Comparison of ENCODE assay signal across 29 cellular contexts in genomic region chr13:85626603-85627002, GRCh38.
"Had no signal": no experiment of that assay in that cellular context is flagged by ENCODE, and none has a peak within 500 bp of the region (broad histone marks: within the 10 kb centered on the region; RNA-seq: fewer than 3 reads in every experiment).

No MANE protein-coding gene starts in this region.

- H3K4me1 ChIP-seq: stomach, suprapubic skin, testis, thyroid gland, tibial artery, tibial nerve, transverse colon, upper lobe of left lung, upper lobe of right lung, uterus, vagina had no signal

- FAIRE-seq: urothelium cell line had no signal

- H3K4me3 Mint-ChIP-seq: stimulated activated effector memory CD8-positive, alpha-beta T cell treated with anti-CD3 and anti-CD28 coated beads, Interleukin-12 subunit alpha, Interleukin-12 subunit beta, amount 100 ng/mL, for 72 hours; stimulated activated memory B cell treated with anti-CD40 and anti-IgM and Interleukin-4, amounts not matched to agents 10 μg/mL and 1 μg/mL and 100 μg/mL, for 72 hours; stimulated activated naive B cell treated with anti-CD40 and anti-IgM and Interleukin-4, amounts not matched to agents 10 μg/mL and 1 μg/mL and 100 μg/mL, for 72 hours; stimulated activated naive CD8-positive, alpha-beta T cell treated with anti-CD3 and anti-CD28 coated beads, Interleukin-15, amount 100 ng/mL, for 72 hours; stimulated activated naive CD8-positive, alpha-beta T cell treated with anti-CD3 and anti-CD28 coated beads, Interleukin-15, Interleukin-2, amounts not matched to agents 100 ng/mL and 50 ng/mL, for 24 hours; type B pancreatic cell had no signal

- H3K4me1 Mint-ChIP-seq: stimulated activated effector memory CD8-positive, alpha-beta T cell treated with anti-CD3 and anti-CD28 coated beads, Interleukin-12 subunit alpha, Interleukin-12 subunit beta, amount 100 ng/mL, for 72 hours; stimulated activated memory B cell treated with anti-CD40 and anti-IgM and Interleukin-4, amounts not matched to agents 10 μg/mL and 1 μg/mL and 100 μg/mL, for 72 hours; stimulated activated naive B cell treated with anti-CD40 and anti-IgM and Interleukin-4, amounts not matched to agents 10 μg/mL and 1 μg/mL and 100 μg/mL, for 72 hours; stimulated activated naive CD8-positive, alpha-beta T cell treated with anti-CD3 and anti-CD28 coated beads, Interleukin-15, amount 100 ng/mL, for 72 hours had no signal

- H3K27me3 Mint-ChIP-seq: stimulated activated memory B cell treated with anti-CD40 and anti-IgM and Interleukin-4, amounts not matched to agents 10 μg/mL and 1 μg/mL and 100 μg/mL, for 72 hours; stimulated activated naive B cell treated with anti-CD40 and anti-IgM and Interleukin-4, amounts not matched to agents 10 μg/mL and 1 μg/mL and 100 μg/mL, for 72 hours; stimulated activated naive CD8-positive, alpha-beta T cell treated with anti-CD3 and anti-CD28 coated beads, Interleukin-15, amount 100 ng/mL, for 72 hours; stimulated activated naive CD8-positive, alpha-beta T cell treated with anti-CD3 and anti-CD28 coated beads, Interleukin-15, Interleukin-2, amounts not matched to agents 100 ng/mL and 50 ng/mL, for 24 hours; type B pancreatic cell had no signal

- H3K9me3 ChIP-seq: stomach, suprapubic skin, testis, thoracic aorta, thyroid gland, tibial artery, tibial nerve, transverse colon, upper lobe of left lung, upper lobe of right lung, uterus, vagina had no signal

- H3K4me3 ChIP-seq: stomach, suprapubic skin, testis, thoracic aorta, thyroid gland, tibial artery, tibial nerve, transverse colon, upper lobe of left lung, upper lobe of right lung, uterus, vagina had no signal

- H3K36me3 ChIP-seq: stomach, suprapubic skin, thoracic aorta, thyroid gland, tibial artery, tibial nerve, transverse colon, upper lobe of left lung, upper lobe of right lung, vagina had no signal

- H3K9me3 Mint-ChIP-seq: stimulated activated memory B cell treated with anti-CD40 and anti-IgM and Interleukin-4, amounts not matched to agents 10 μg/mL and 1 μg/mL and 100 μg/mL, for 72 hours; stimulated activated naive B cell treated with anti-CD40 and anti-IgM and Interleukin-4, amounts not matched to agents 10 μg/mL and 1 μg/mL and 100 μg/mL, for 72 hours; stimulated activated naive CD8-positive, alpha-beta T cell treated with anti-CD3 and anti-CD28 coated beads, Interleukin-15, amount 100 ng/mL, for 72 hours; stimulated activated naive CD8-positive, alpha-beta T cell treated with anti-CD3 and anti-CD28 coated beads, Interleukin-15, Interleukin-2, amounts not matched to agents 100 ng/mL and 50 ng/mL, for 24 hours; type B pancreatic cell had no signal

- ATAC-seq: stimulated activated effector memory CD8-positive, alpha-beta T cell treated with anti-CD3 and anti-CD28 coated beads, Interleukin-12 subunit alpha, Interleukin-12 subunit beta, amount 100 ng/mL, for 72 hours; stimulated activated memory B cell treated with anti-CD40 and anti-IgM and Interleukin-4, amounts not matched to agents 10 μg/mL and 1 μg/mL and 100 μg/mL, for 72 hours; stimulated activated naive B cell treated with anti-CD40 and anti-IgM and Interleukin-4, amounts not matched to agents 10 μg/mL and 1 μg/mL and 100 μg/mL, for 72 hours; stimulated activated naive CD8-positive, alpha-beta T cell treated with anti-CD3 and anti-CD28 coated beads, Interleukin-15, amount 100 ng/mL, for 72 hours; stimulated activated naive CD8-positive, alpha-beta T cell treated with anti-CD3 and anti-CD28 coated beads, Interleukin-15, Interleukin-2, amounts not matched to agents 100 U/mL and 50 U/mL, for 24 hours; upper lobe of right lung had no signal

- DNase-seq: stimulated activated CD4-positive, alpha-beta T cell treated with anti-CD3 and anti-CD28 coated beads, Interleukin-2, amount 100 ng/mL, for 48 hours; stimulated activated CD4-positive, alpha-beta T cell treated with anti-CD3 and anti-CD28 coated beads, Interleukin-4, amount 100 ng/mL, for 1 hour; stimulated activated CD4-positive, alpha-beta T cell treated with anti-CD3 and anti-CD28 coated beads, Interleukin-4, amount 100 ng/mL, for 24 hours; stimulated activated CD4-positive, alpha-beta T cell treated with anti-CD3 and anti-CD28 coated beads, Interleukin-4, amount 100 ng/mL, for 4 hours; stimulated activated CD8-positive, alpha-beta memory T cell treated with anti-CD3 and anti-CD28 coated beads, Interleukin-4, amount 100 ng/mL, for 48 hours; stimulated activated naive B cell treated with anti-CD40 and anti-IgM and Interleukin-4, amounts not matched to agents 10 μg/mL and 1 μg/mL and 100 μg/mL, for 72 hours; stimulated activated naive CD4-positive, alpha-beta T cell; stimulated activated naive CD4-positive, alpha-beta T cell treated with Interleukin-2 at 50 U/mL for 16 hours; stimulated activated naive CD8-positive, alpha-beta T cell treated with anti-CD3 and anti-CD28 coated beads, Interleukin-15, amount 100 ng/mL, for 72 hours; stimulated activated naive CD8-positive, alpha-beta T cell treated with anti-CD3 and anti-CD28 coated beads, Interleukin-15, Interleukin-2, amounts not matched to agents 100 U/mL and 50 U/mL, for 24 hours; stomach; substantia nigra; testis; thyroid gland; tibial artery; transverse colon; trophoblast cell; upper lobe of left lung; upper lobe of right lung; uterus had no signal

- H3K36me3 Mint-ChIP-seq: stimulated activated effector memory CD8-positive, alpha-beta T cell treated with anti-CD3 and anti-CD28 coated beads, Interleukin-12 subunit alpha, Interleukin-12 subunit beta, amount 100 ng/mL, for 72 hours; stimulated activated memory B cell treated with anti-CD40 and anti-IgM and Interleukin-4, amounts not matched to agents 10 μg/mL and 1 μg/mL and 100 μg/mL, for 72 hours; stimulated activated naive B cell treated with anti-CD40 and anti-IgM and Interleukin-4, amounts not matched to agents 10 μg/mL and 1 μg/mL and 100 μg/mL, for 72 hours; type B pancreatic cell had no signal

- H3K27me3 ChIP-seq: stomach, suprapubic skin, testis, thyroid gland, tibial artery, tibial nerve, transverse colon, upper lobe of left lung, upper lobe of right lung, uterus, vagina had no signal

- H3K27ac ChIP-seq: stomach, suprapubic skin, testis, thoracic aorta, thyroid gland, tibial artery, tibial nerve, transverse colon, upper lobe of left lung, upper lobe of right lung, uterus, vagina had no signal

- H3K27ac Mint-ChIP-seq: stimulated activated effector memory CD8-positive, alpha-beta T cell treated with anti-CD3 and anti-CD28 coated beads, Interleukin-12 subunit alpha, Interleukin-12 subunit beta, amount 100 ng/mL, for 72 hours; stimulated activated memory B cell treated with anti-CD40 and anti-IgM and Interleukin-4, amounts not matched to agents 10 μg/mL and 1 μg/mL and 100 μg/mL, for 72 hours; stimulated activated naive B cell treated with anti-CD40 and anti-IgM and Interleukin-4, amounts not matched to agents 10 μg/mL and 1 μg/mL and 100 μg/mL, for 72 hours; stimulated activated naive CD8-positive, alpha-beta T cell treated with anti-CD3 and anti-CD28 coated beads, Interleukin-15, amount 100 ng/mL, for 72 hours; stimulated activated naive CD8-positive, alpha-beta T cell treated with anti-CD3 and anti-CD28 coated beads, Interleukin-15, Interleukin-2, amounts not matched to agents 100 ng/mL and 50 ng/mL, for 24 hours; type B pancreatic cell had no signal
